ENCODE assay signal across 8 cellular contexts in genomic region chr7:42460148-42460547, GRCh38.
"Had no signal": no experiment of that assay in that cellular context is flagged by ENCODE, and none has a peak within 500 bp of the region (broad histone marks: within the 10 kb centered on the region; RNA-seq: fewer than 3 reads in every experiment).

No MANE protein-coding gene starts in this region.

- DNase-seq: GDM1, GF-D8 had no signal

- H3K4me3 ChIP-seq: GM12878 had no signal

- ATAC-seq: GM12878 had no signal

- FAIRE-seq: G401.6, GM12878, GM12891, GM12892, GM18507, GM19239 had no signal
